24 cellular contexts compared by ENCODE assay signal in the genomic region with DNA sequence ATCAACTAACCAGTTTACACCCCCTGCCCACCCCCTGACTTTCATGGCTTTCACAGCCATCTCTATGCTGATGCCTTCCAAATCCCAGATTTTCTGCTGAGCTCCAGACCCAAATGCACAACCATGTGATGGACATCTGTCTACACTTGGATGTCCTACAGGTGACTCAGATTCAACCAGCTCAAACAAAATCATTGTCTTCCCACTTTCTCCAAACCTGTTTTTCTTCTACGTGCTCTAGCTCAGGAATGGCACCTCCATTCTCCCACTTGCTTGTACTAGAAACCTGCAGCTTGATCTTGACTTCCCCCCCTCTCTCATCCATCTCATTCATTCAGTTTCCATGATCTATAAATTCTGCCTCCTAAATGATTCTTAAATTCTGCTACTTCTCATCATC.
"Had no signal": no experiment of that assay in that cellular context is flagged by ENCODE, and none has a peak within 500 bp of the region (broad histone marks: within the 10 kb centered on the region; RNA-seq: fewer than 3 reads in every experiment).

No MANE protein-coding gene starts in this region.

- H3K9me3 Mint-ChIP-seq: naive B cell; nephron progenitor cell; stimulated activated effector memory CD8-positive, alpha-beta T cell treated with anti-CD3 and anti-CD28 coated beads, Interleukin-12 subunit alpha, Interleukin-12 subunit beta, amount 100 ng/mL, for 72 hours; type B pancreatic cell had no signal

- H3K27ac ChIP-seq: dorsolateral prefrontal cortex, hepatocyte, left ventricle myocardium inferior, lower lobe of right lung, parathyroid adenoma, psoas muscle, right lobe of liver, suprapubic skin, thyroid gland had no signal

- H3K4me1 Mint-ChIP-seq: naive B cell; stimulated activated effector memory CD8-positive, alpha-beta T cell treated with anti-CD3 and anti-CD28 coated beads, Interleukin-12 subunit alpha, Interleukin-12 subunit beta, amount 100 ng/mL, for 72 hours had no signal

- H3K27ac Mint-ChIP-seq: nephron progenitor cell; stimulated activated effector memory CD8-positive, alpha-beta T cell treated with anti-CD3 and anti-CD28 coated beads, Interleukin-12 subunit alpha, Interleukin-12 subunit beta, amount 100 ng/mL, for 72 hours; type B pancreatic cell had no signal

- DNase-seq: cortex of kidney; dorsolateral prefrontal cortex; effector CD8-positive, alpha-beta T cell; foreskin melanocyte; head of caudate nucleus; kidney; left cardiac atrium; left ventricle myocardium inferior; lower lobe of right lung; mesenchymal stem cell; naive B cell; nephron progenitor cell; psoas muscle; retina; right lobe of liver; stimulated activated CD4-positive, alpha-beta T cell treated with anti-CD3 and anti-CD28 coated beads, Interleukin-4, amount 100 ng/mL, for 1 hour; stimulated activated CD8-positive, alpha-beta memory T cell treated with anti-CD3 and anti-CD28 coated beads, Interleukin-4, amount 100 ng/mL, for 48 hours; stimulated activated naive CD8-positive, alpha-beta T cell treated with anti-CD3 and anti-CD28 coated beads, Interleukin-15, Interleukin-2, amounts not matched to agents 100 U/mL and 50 U/mL, for 24 hours; thyroid gland had no signal

- H3K36me3 Mint-ChIP-seq: naive B cell; stimulated activated effector memory CD8-positive, alpha-beta T cell treated with anti-CD3 and anti-CD28 coated beads, Interleukin-12 subunit alpha, Interleukin-12 subunit beta, amount 100 ng/mL, for 72 hours had no signal

- H3K36me3 ChIP-seq: left ventricle myocardium inferior, lower lobe of right lung, right lobe of liver, suprapubic skin, thyroid gland had no signal

- H3K4me3 ChIP-seq: dorsolateral prefrontal cortex, hepatocyte, left ventricle myocardium inferior, lower lobe of right lung, psoas muscle, right lobe of liver, suprapubic skin, thyroid gland had no signal

- H3K27me3 Mint-ChIP-seq: type B pancreatic cell had no signal

- H3K9me3 ChIP-seq: left ventricle myocardium inferior, lower lobe of right lung, psoas muscle, right lobe of liver, suprapubic skin, thyroid gland had no signal

- H3K27me3 ChIP-seq: dorsolateral prefrontal cortex, hepatocyte, right lobe of liver, suprapubic skin, thyroid gland had no signal

- H3K4me1 ChIP-seq: parathyroid adenoma had no signal

- ATAC-seq: left cardiac atrium; lower lobe of right lung; psoas muscle; right lobe of liver; stimulated activated effector memory CD8-positive, alpha-beta T cell treated with anti-CD3 and anti-CD28 coated beads, Interleukin-12 subunit alpha, Interleukin-12 subunit beta, amount 100 ng/mL, for 72 hours; stimulated activated naive CD8-positive, alpha-beta T cell treated with anti-CD3 and anti-CD28 coated beads, Interleukin-15, Interleukin-2, amounts not matched to agents 100 U/mL and 50 U/mL, for 24 hours had no signal

- H3K4me3 Mint-ChIP-seq: naive B cell; nephron progenitor cell; stimulated activated effector memory CD8-positive, alpha-beta T cell treated with anti-CD3 and anti-CD28 coated beads, Interleukin-12 subunit alpha, Interleukin-12 subunit beta, amount 100 ng/mL, for 72 hours; type B pancreatic cell had no signal
